Comparison of ENCODE assay signal across 8 cellular contexts in the genomic region with DNA sequence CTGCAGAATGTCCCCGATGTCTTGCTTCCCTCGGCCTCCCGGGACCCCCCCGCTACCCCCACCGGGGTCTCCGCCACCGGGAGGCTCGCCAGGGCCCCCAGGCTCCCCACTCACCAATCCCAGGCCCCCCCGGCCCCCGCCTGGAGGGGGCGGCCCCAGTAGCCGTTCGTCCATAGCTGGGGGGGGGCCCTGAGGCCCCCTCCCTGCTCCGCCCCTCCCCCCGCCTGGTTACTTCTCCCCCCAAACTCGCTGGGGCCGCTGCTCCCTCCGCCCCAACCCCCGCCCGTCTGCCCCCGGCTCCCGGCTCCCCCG. TPM values are rescaled to one million over a fixed set of nuclear protein-coding genes. Genes with fewer than 3 reads are reported as not detected.
DNase-seq lines count a peak whose midpoint lies in the region; ATAC-seq, FAIRE-seq and TF ChIP-seq lines count a peak whose summit lies in the region.

No MANE protein-coding gene starts in this region.

- POLR2A ChIA-PET in HepG2 (lab: Yijun Ruan, JAX) = interaction anchor here (1.0 to 7.1 kb wide), 6 partner anchors 11 to 782 kb away, joined by 4 to 127 read pairs (median 10); partner anchors contain the start of genes AGPAT1, ATF6B, FKBPL and HSPA1B

- DNase-seq in T-helper 1 cell (no peak), body of pancreas (no peak), HepG2 (ENCODE audit: low spot score) (no peak), testis (no peak), D341Med (ENCODE audit: low spot score) (no peak)
- no peak for DNase-seq in stimulated activated CD4-positive, alpha-beta T cell treated with anti-CD3 and anti-CD28 coated beads, Interleukin-4, amount 100 ng/mL, for 4 hours

- no peak for TF ChIP-seq EP300 in HepG2 (IDR thresholded peaks at IDR 0.05; ENCODE audit: low read depth in 2 of 2, low read length in 2 of 2)
- TF ChIP-seq EP300 in HepG2 (CRISPR knock-in tag; IDR thresholded peaks at IDR 0.05; ENCODE audit: borderline replicate concordance) = no peak

- peaks cover 0 to 2% of the 10 kb centered on the region in 2 donors for H3K36me3 ChIP-seq in body of pancreas (replicated peaks in 1 of 2; ENCODE audit: insufficient read depth in 1 of 2, low read depth in 2 of 2)
- H3K36me3 ChIP-seq in HepG2 (replicated peaks in 1 of 2; ENCODE audit: control insufficient read depth in 1 of 2, insufficient read depth in 2 of 2, low read length in 2 of 2) = peaks cover 7 to 19% of the 10 kb centered on the region in 2 experiments
- H3K36me3 ChIP-seq in testis (ENCODE audit: low read depth, missing control alignments) = no peaks in the 10 kb centered on the region

- no peaks in the 10 kb centered on the region for H3K9me3 Mint-ChIP-seq in T-helper 1 cell treated with Interleukin-12 subunit alpha and Interleukin-12 subunit beta and Interleukin-4 antibody, amounts not matched to agents 30 μg/mL and 1 μg/mL, for 36 hours

- no peaks in the 10 kb centered on the region for H4K20me1 ChIP-seq in HepG2 (ENCODE audit: insufficient read depth, low read length)

- peak overlapping the region; percentile 96 for H3K4me3 Mint-ChIP-seq in T-helper 1 cell treated with Interleukin-12 subunit alpha and Interleukin-12 subunit beta and Interleukin-4 antibody, amounts not matched to agents 30 μg/mL and 1 μg/mL, for 36 hours

- 0% methylated on average over 3 of the region's 23 CpGs; no CpG with 5 or more reads in 1 of the 2 donors for WGBS in body of pancreas, 2 donors
- under 1% methylated on average over 18 of the region's 23 CpGs for WGBS in HepG2 (ENCODE audit: low lambda C conversion rate)
- 0% methylated on average over 10 of the region's 23 CpGs; no CpG with 5 or more reads in 1 of the 2 donors for WGBS in testis, 2 donors

- peak overlapping the region; percentile 95 for H3K4me2 ChIP-seq in HepG2 (ENCODE audit: low read depth, low read length)

- TF ChIP-seq POLR2A in body of pancreas (IDR thresholded peaks at IDR 0.05) = no peak
- TF ChIP-seq POLR2A in HepG2 (IDR thresholded peaks at IDR 0.05; ENCODE audit: insufficient read depth in 1 of 2, low read depth in 2 of 2, low read length in 2 of 2) = no peak
- TF ChIP-seq POLR2A in testis (IDR thresholded peaks at IDR 0.05) = no peak

- in situ Hi-C loops in HepG2 (cut with HindIII; ENCODE audit: extremely low pct_ligation_motif_present, low pct_unique_long_range_greater_than_20kb) = loop anchor here (5.0 kb wide), 1 partner anchor 783 kb away; no protein-coding TSS in a partner anchor

- H3K27me3 ChIP-seq in body of pancreas = no peaks in the 10 kb centered on the region
- no peaks in the 10 kb centered on the region; a peak in 1 of 5 replicates for H3K27me3 ChIP-seq in HepG2 (ENCODE audit: control insufficient read depth in 1 of 2, insufficient read depth in 2 of 2, low read length in 2 of 2)
- H3K27me3 ChIP-seq in testis = no peaks in the 10 kb centered on the region

- H3K36me3 Mint-ChIP-seq in T-helper 1 cell treated with Interleukin-12 subunit alpha and Interleukin-12 subunit beta and Interleukin-4 antibody, amounts not matched to agents 30 μg/mL and 1 μg/mL, for 36 hours (ENCODE audit: low read depth) = peaks cover 52% of the 10 kb centered on the region

- peak overlapping the region; percentile 90 for H3K9ac ChIP-seq in HepG2 (ENCODE audit: insufficient read depth, low read depth, low read length)

- H2AFZ ChIP-seq in HepG2 (ENCODE audit: low read length) = no peak overlapping the region

- CTCF ChIA-PET in HepG2 (lab: Yijun Ruan, JAX; ENCODE audit: low intra/inter-chr PET ratio, low total read pairs) = no interaction called here

- peak overlapping the region; percentile 42 to 90 for H3K4me3 ChIP-seq in body of pancreas
- H3K4me3 ChIP-seq in HepG2 (replicated peaks in 1 of 3; ENCODE audit: insufficient read depth in 1 of 3, low read depth in 2 of 3, low read length in 3 of 3) = peak overlapping the region; percentile 74 to 93 (median 79)
- peak overlapping the region; percentile 73 to 93 for H3K4me3 ChIP-seq in testis

- no peak for FAIRE-seq in HepG2 (lab: Jason Lieb, UNC)

- H3K9me3 ChIP-seq in body of pancreas = no peaks in the 10 kb centered on the region
- H3K9me3 ChIP-seq in HepG2 (ENCODE audit: low read length) = no peaks in the 10 kb centered on the region
- H3K9me3 ChIP-seq in testis = no peaks in the 10 kb centered on the region

- TF ChIP-seq CTCF in body of pancreas (IDR thresholded peaks at IDR 0.05) = no peak
- no peak for TF ChIP-seq CTCF in HepG2 (CRISPR knock-in tag; IDR thresholded peaks at IDR 0.05)
- TF ChIP-seq CTCF in testis (IDR thresholded peaks at IDR 0.05) = no peak

- no peaks in the 10 kb centered on the region for H3K27me3 Mint-ChIP-seq in T-helper 1 cell treated with Interleukin-12 subunit alpha and Interleukin-12 subunit beta and Interleukin-4 antibody, amounts not matched to agents 30 μg/mL and 1 μg/mL, for 36 hours (ENCODE audit: low read depth)

- H3K27ac ChIP-seq in body of pancreas = peak overlapping the region; percentile 86 to 97 (median 89)
- H3K27ac ChIP-seq in HepG2 (ENCODE audit: extremely low read length, insufficient read depth, low read length) = peak overlapping the region; percentile 80
- H3K27ac ChIP-seq in testis = peak overlapping the region; percentile 98 to 99

- H3K27ac Mint-ChIP-seq in T-helper 1 cell treated with Interleukin-12 subunit alpha and Interleukin-12 subunit beta and Interleukin-4 antibody, amounts not matched to agents 30 μg/mL and 1 μg/mL, for 36 hours = peak overlapping the region; percentile 92

- TF ChIP-seq RAD21 in HepG2 (CRISPR knock-in tag; IDR thresholded peaks at IDR 0.05) = no peak

- peaks cover 44% of the 10 kb centered on the region for H3K4me1 Mint-ChIP-seq in T-helper 1 cell treated with Interleukin-12 subunit alpha and Interleukin-12 subunit beta and Interleukin-4 antibody, amounts not matched to agents 30 μg/mL and 1 μg/mL, for 36 hours (ENCODE audit: low read depth)

- intact Hi-C loops in body of pancreas (cut with DNase I) (no loop called here), HepG2 (cut with micrococcal nuclease; ENCODE audit: unreplicated experiment) (loop anchor here (1.0 kb wide), 1 partner anchor 11 kb away; the partner anchor contains the start of gene RNF5), testis (cut with DNase I; ENCODE audit: low total_unique reads) (no loop called here)

- H3K4me1 ChIP-seq in body of pancreas (peaks cover 36% of the 10 kb centered on the region), HepG2 (ENCODE audit: insufficient read depth, low read length) (peaks cover 41% of the 10 kb centered on the region), testis (peaks cover 35% of the 10 kb centered on the region)

- ATAC-seq in body of pancreas (no peak), HepG2 (no peak), HG03097 (IDR thresholded peaks at IDR 0.05; ENCODE audit: low FRiP score, unreplicated experiment) (no peak)

- BruUV-seq in HepG2 (replicated peaks; lab: Mats Ljungman, UMichigan) = no TSS peak

- H3K79me2 ChIP-seq in HepG2 (ENCODE audit: insufficient read depth, low read length) = peaks cover 15% of the 10 kb centered on the region

RNA-seq across cellular contexts. Expression of gene PBX2, which starts 0.3 kb away (rescaled TPM):
- total RNA-seq in body of pancreas = 10 to 100 TPM; 28.8 to 31.3 TPM
- 42.3 and 45.2 TPM in 2 replicates for total RNA-seq in HepG2 (2016; rRNA removed; fragmentation: Illumina TruSeq; extraction: Trizol)
- total RNA-seq in HepG2 (2016; cell fraction: cytosol; rRNA removed; fragmentation: Illumina TruSeq; extraction: Trizol; ENCODE audit: low read depth) = 12.1 and 13.1 TPM in 2 replicates
- 42.9 and 44.9 TPM in 2 replicates for total RNA-seq in HepG2 (2016; cell fraction: insoluble cytoplasmic fraction; rRNA removed; fragmentation: Illumina TruSeq; extraction: Trizol)
- 41.6 and 42.9 TPM in 2 replicates for total RNA-seq in HepG2 (2016; cell fraction: membrane; rRNA removed; fragmentation: Illumina TruSeq; extraction: Trizol)
- total RNA-seq in HepG2 (2016; cell fraction: nucleus; rRNA removed; fragmentation: Illumina TruSeq; extraction: Trizol) = 25.7 and 31.6 TPM in 2 replicates
- 77.8 and 102 TPM in 2 replicates for polyA plus RNA-seq in HepG2 (2011; rRNA removed)
- 64.6 and 73.5 TPM in 2 replicates for polyA plus RNA-seq in HepG2 (2011; cell fraction: cytosol; rRNA removed)
- 182 TPM in 2 replicates for polyA plus RNA-seq in HepG2 (2011; cell fraction: nucleus; rRNA removed)
- 59.3 and 64.5 TPM in 2 replicates for polyA plus RNA-seq in HepG2 (2012)
- 13.4 and 14.0 TPM in 2 replicates for polyA plus RNA-seq in HepG2 (2016; cell fraction: cytosol; fragmentation: Illumina TruSeq; extraction: Trizol; ENCODE audit: low read depth)
- 65.7 and 70.8 TPM in 2 replicates for polyA plus RNA-seq in HepG2 (2016; cell fraction: insoluble cytoplasmic fraction; fragmentation: Illumina TruSeq; extraction: Trizol; ENCODE audit: low read depth)
- polyA plus RNA-seq in HepG2 (2016; cell fraction: membrane; fragmentation: Illumina TruSeq; extraction: Trizol; ENCODE audit: low read depth) = 43.5 and 44.8 TPM in 2 replicates
- 91.8 and 101 TPM in 2 replicates for polyA plus RNA-seq in HepG2 (2016; cell fraction: nucleus; fragmentation: Illumina TruSeq; extraction: Trizol; ENCODE audit: insufficient read depth, low read depth)
- polyA minus RNA-seq in HepG2 (2011; rRNA and poly(A)+ RNA removed; ENCODE audit: low replicate concordance) = 42.4 and 74.2 TPM in 2 replicates
- polyA minus RNA-seq in HepG2 (2011; cell fraction: cytosol; rRNA and poly(A)+ RNA removed) = 34.8 and 36.8 TPM in 2 replicates
- 46.7 and 47.1 TPM in 2 replicates for polyA minus RNA-seq in HepG2 (2011; cell fraction: nucleus; rRNA and poly(A)+ RNA removed)
- 100 to 1,000 TPM in 1 of 2 donors, 10 to 100 TPM in 1; 97.9 to 111 TPM for total RNA-seq in testis
- polyA plus RNA-seq in testis (ENCODE audit: insufficient read depth, low read depth, low replicate concordance) = 65.0 TPM

RNA-seq across cellular contexts. Expression of gene GPSM3, which starts 2.7 kb away (rescaled TPM):
- total RNA-seq in body of pancreas (1 to 10 TPM; 1.3 to 6.0 TPM), HepG2 (2016; rRNA removed; fragmentation: Illumina TruSeq; extraction: Trizol) (0.18 and 0.27 TPM in 2 replicates), testis (1 to 10 TPM; 5.4 to 7.7 TPM)
- 0.44 and 0.81 TPM in 2 replicates for total RNA-seq in HepG2 (2016; cell fraction: cytosol; rRNA removed; fragmentation: Illumina TruSeq; extraction: Trizol; ENCODE audit: low read depth)
- total RNA-seq in HepG2 (2016; cell fraction: insoluble cytoplasmic fraction; rRNA removed; fragmentation: Illumina TruSeq; extraction: Trizol) = 0.22 and 0.37 TPM in 2 replicates
- total RNA-seq in HepG2 (2016; cell fraction: membrane; rRNA removed; fragmentation: Illumina TruSeq; extraction: Trizol) = 0.56 and 0.86 TPM in 2 replicates
- total RNA-seq in HepG2 (2016; cell fraction: nucleus; rRNA removed; fragmentation: Illumina TruSeq; extraction: Trizol) = 0.37 TPM in 1 of 2 replicates, not detected in the other
- polyA plus RNA-seq in HepG2 (2011; rRNA removed) (6.2 and 7.5 TPM in 2 replicates), testis (ENCODE audit: insufficient read depth, low read depth, low replicate concordance) (11.3 TPM)
- polyA plus RNA-seq in HepG2 (2011; cell fraction: cytosol; rRNA removed) = 4.7 and 5.8 TPM in 2 replicates
- polyA plus RNA-seq in HepG2 (2011; cell fraction: nucleus; rRNA removed) = 5.9 and 6.0 TPM in 2 replicates
- polyA plus RNA-seq in HepG2 (2012) = 3.3 and 4.1 TPM in 2 replicates
- polyA plus RNA-seq in HepG2 (2016; cell fraction: cytosol; fragmentation: Illumina TruSeq; extraction: Trizol; ENCODE audit: low read depth) = 0.46 and 0.87 TPM in 2 replicates
- 0.22 and 0.38 TPM in 2 replicates for polyA plus RNA-seq in HepG2 (2016; cell fraction: insoluble cytoplasmic fraction; fragmentation: Illumina TruSeq; extraction: Trizol; ENCODE audit: low read depth)
- 0.89 and 1.0 TPM in 2 replicates for polyA plus RNA-seq in HepG2 (2016; cell fraction: membrane; fragmentation: Illumina TruSeq; extraction: Trizol; ENCODE audit: low read depth)
- 0.45 and 0.55 TPM in 2 replicates for polyA plus RNA-seq in HepG2 (2016; cell fraction: nucleus; fragmentation: Illumina TruSeq; extraction: Trizol; ENCODE audit: insufficient read depth, low read depth)
- 0.42 and 2.7 TPM in 2 replicates for polyA minus RNA-seq in HepG2 (2011; rRNA and poly(A)+ RNA removed; ENCODE audit: low replicate concordance)
- polyA minus RNA-seq in HepG2 (2011; cell fraction: cytosol; rRNA and poly(A)+ RNA removed) = 1.2 and 1.7 TPM in 2 replicates
- polyA minus RNA-seq in HepG2 (2011; cell fraction: nucleus; rRNA and poly(A)+ RNA removed) = 1.3 and 1.9 TPM in 2 replicates

RNA-seq across cellular contexts. Expression of gene AGER, which starts 5.6 kb away (rescaled TPM):
- total RNA-seq in body of pancreas = 1 to 10 TPM; 3.0 to 4.9 TPM
- 0.41 and 1.9 TPM in 2 replicates for total RNA-seq in HepG2 (2016; rRNA removed; fragmentation: Illumina TruSeq; extraction: Trizol)
- total RNA-seq in HepG2 (2016; cell fraction: cytosol; rRNA removed; fragmentation: Illumina TruSeq; extraction: Trizol; ENCODE audit: low read depth) = 2.6 and 2.7 TPM in 2 replicates
- 0.62 and 1.6 TPM in 2 replicates for total RNA-seq in HepG2 (2016; cell fraction: insoluble cytoplasmic fraction; rRNA removed; fragmentation: Illumina TruSeq; extraction: Trizol)
- total RNA-seq in HepG2 (2016; cell fraction: membrane; rRNA removed; fragmentation: Illumina TruSeq; extraction: Trizol) = 1.0 and 1.2 TPM in 2 replicates
- total RNA-seq in HepG2 (2016; cell fraction: nucleus; rRNA removed; fragmentation: Illumina TruSeq; extraction: Trizol) = 2.8 and 4.0 TPM in 2 replicates
- 5.1 and 5.7 TPM in 2 replicates for polyA plus RNA-seq in HepG2 (2011; rRNA removed)
- 0.83 and 1.4 TPM in 2 replicates for polyA plus RNA-seq in HepG2 (2011; cell fraction: cytosol; rRNA removed)
- 50.1 and 67.3 TPM in 2 replicates for polyA plus RNA-seq in HepG2 (2011; cell fraction: nucleus; rRNA removed)
- 8.4 and 12.5 TPM in 2 replicates for polyA plus RNA-seq in HepG2 (2012)
- 1.2 and 1.8 TPM in 2 replicates for polyA plus RNA-seq in HepG2 (2016; cell fraction: cytosol; fragmentation: Illumina TruSeq; extraction: Trizol; ENCODE audit: low read depth)
- 0.76 and 1.1 TPM in 2 replicates for polyA plus RNA-seq in HepG2 (2016; cell fraction: insoluble cytoplasmic fraction; fragmentation: Illumina TruSeq; extraction: Trizol; ENCODE audit: low read depth)
- polyA plus RNA-seq in HepG2 (2016; cell fraction: membrane; fragmentation: Illumina TruSeq; extraction: Trizol; ENCODE audit: low read depth) = 1.5 and 1.9 TPM in 2 replicates
- 22.5 and 29.9 TPM in 2 replicates for polyA plus RNA-seq in HepG2 (2016; cell fraction: nucleus; fragmentation: Illumina TruSeq; extraction: Trizol; ENCODE audit: insufficient read depth, low read depth)
- 1.0 and 1.1 TPM in 2 replicates for polyA minus RNA-seq in HepG2 (2011; rRNA and poly(A)+ RNA removed; ENCODE audit: low replicate concordance)
- polyA minus RNA-seq in HepG2 (2011; cell fraction: cytosol; rRNA and poly(A)+ RNA removed) = not detected in 2 replicates
- polyA minus RNA-seq in HepG2 (2011; cell fraction: nucleus; rRNA and poly(A)+ RNA removed) = 5.3 and 9.2 TPM in 2 replicates
- total RNA-seq in testis = 1 to 10 TPM; 5.8 to 8.6 TPM
- 7.8 TPM for polyA plus RNA-seq in testis (ENCODE audit: insufficient read depth, low read depth, low replicate concordance)

RNA-seq across cellular contexts. Expression of gene RNF5, which starts 11.5 kb away (rescaled TPM):
- total RNA-seq in body of pancreas (10 to 100 TPM; 34.0 to 62.0 TPM), HepG2 (2016; rRNA removed; fragmentation: Illumina TruSeq; extraction: Trizol) (98.0 and 107 TPM in 2 replicates), testis (10 to 100 TPM; 76.1 to 79.0 TPM)
- 51.1 and 51.5 TPM in 2 replicates for total RNA-seq in HepG2 (2016; cell fraction: cytosol; rRNA removed; fragmentation: Illumina TruSeq; extraction: Trizol; ENCODE audit: low read depth)
- 100 and 113 TPM in 2 replicates for total RNA-seq in HepG2 (2016; cell fraction: insoluble cytoplasmic fraction; rRNA removed; fragmentation: Illumina TruSeq; extraction: Trizol)
- total RNA-seq in HepG2 (2016; cell fraction: membrane; rRNA removed; fragmentation: Illumina TruSeq; extraction: Trizol) = 81.3 and 84.1 TPM in 2 replicates
- 38.9 and 40.1 TPM in 2 replicates for total RNA-seq in HepG2 (2016; cell fraction: nucleus; rRNA removed; fragmentation: Illumina TruSeq; extraction: Trizol)
- polyA plus RNA-seq in HepG2 (2011; rRNA removed) (117 and 131 TPM in 2 replicates), testis (ENCODE audit: insufficient read depth, low read depth, low replicate concordance) (67.1 TPM)
- 180 and 181 TPM in 2 replicates for polyA plus RNA-seq in HepG2 (2011; cell fraction: cytosol; rRNA removed)
- 49.7 and 51.1 TPM in 2 replicates for polyA plus RNA-seq in HepG2 (2011; cell fraction: nucleus; rRNA removed)
- 124 and 133 TPM in 2 replicates for polyA plus RNA-seq in HepG2 (2012)
- 72.5 TPM in 2 replicates for polyA plus RNA-seq in HepG2 (2016; cell fraction: cytosol; fragmentation: Illumina TruSeq; extraction: Trizol; ENCODE audit: low read depth)
- 150 and 151 TPM in 2 replicates for polyA plus RNA-seq in HepG2 (2016; cell fraction: insoluble cytoplasmic fraction; fragmentation: Illumina TruSeq; extraction: Trizol; ENCODE audit: low read depth)
- polyA plus RNA-seq in HepG2 (2016; cell fraction: membrane; fragmentation: Illumina TruSeq; extraction: Trizol; ENCODE audit: low read depth) = 109 and 112 TPM in 2 replicates
- polyA plus RNA-seq in HepG2 (2016; cell fraction: nucleus; fragmentation: Illumina TruSeq; extraction: Trizol; ENCODE audit: insufficient read depth, low read depth) = 75.3 and 76.6 TPM in 2 replicates
- polyA minus RNA-seq in HepG2 (2011; rRNA and poly(A)+ RNA removed; ENCODE audit: low replicate concordance) = 64.0 and 99.2 TPM in 2 replicates
- 36.3 and 44.2 TPM in 2 replicates for polyA minus RNA-seq in HepG2 (2011; cell fraction: cytosol; rRNA and poly(A)+ RNA removed)
- polyA minus RNA-seq in HepG2 (2011; cell fraction: nucleus; rRNA and poly(A)+ RNA removed) = 16.9 and 18.9 TPM in 2 replicates

RNA-seq across cellular contexts. Expression of gene AGPAT1, which starts 13.8 kb away (rescaled TPM):
- total RNA-seq in body of pancreas = 10 to 100 TPM; 13.2 to 16.1 TPM
- total RNA-seq in HepG2 (2016; rRNA removed; fragmentation: Illumina TruSeq; extraction: Trizol) = 40.4 and 51.3 TPM in 2 replicates
- 81.2 and 93.6 TPM in 2 replicates for total RNA-seq in HepG2 (2016; cell fraction: cytosol; rRNA removed; fragmentation: Illumina TruSeq; extraction: Trizol; ENCODE audit: low read depth)
- 33.4 and 51.4 TPM in 2 replicates for total RNA-seq in HepG2 (2016; cell fraction: insoluble cytoplasmic fraction; rRNA removed; fragmentation: Illumina TruSeq; extraction: Trizol)
- 155 and 171 TPM in 2 replicates for total RNA-seq in HepG2 (2016; cell fraction: membrane; rRNA removed; fragmentation: Illumina TruSeq; extraction: Trizol)
- total RNA-seq in HepG2 (2016; cell fraction: nucleus; rRNA removed; fragmentation: Illumina TruSeq; extraction: Trizol) = 32.0 and 35.9 TPM in 2 replicates
- polyA plus RNA-seq in HepG2 (2011; rRNA removed) = 139 and 164 TPM in 2 replicates
- polyA plus RNA-seq in HepG2 (2011; cell fraction: cytosol; rRNA removed) = 172 and 177 TPM in 2 replicates
- polyA plus RNA-seq in HepG2 (2011; cell fraction: nucleus; rRNA removed) = 110 and 131 TPM in 2 replicates
- polyA plus RNA-seq in HepG2 (2012) = 90.8 and 93.8 TPM in 2 replicates
- 243 and 265 TPM in 2 replicates for polyA plus RNA-seq in HepG2 (2016; cell fraction: cytosol; fragmentation: Illumina TruSeq; extraction: Trizol; ENCODE audit: low read depth)
- 72.4 and 91.5 TPM in 2 replicates for polyA plus RNA-seq in HepG2 (2016; cell fraction: insoluble cytoplasmic fraction; fragmentation: Illumina TruSeq; extraction: Trizol; ENCODE audit: low read depth)
- polyA plus RNA-seq in HepG2 (2016; cell fraction: membrane; fragmentation: Illumina TruSeq; extraction: Trizol; ENCODE audit: low read depth) = 343 and 366 TPM in 2 replicates
- 92.4 and 99.1 TPM in 2 replicates for polyA plus RNA-seq in HepG2 (2016; cell fraction: nucleus; fragmentation: Illumina TruSeq; extraction: Trizol; ENCODE audit: insufficient read depth, low read depth)
- polyA minus RNA-seq in HepG2 (2011; rRNA and poly(A)+ RNA removed; ENCODE audit: low replicate concordance) = 171 and 334 TPM in 2 replicates
- 80.3 and 91.5 TPM in 2 replicates for polyA minus RNA-seq in HepG2 (2011; cell fraction: cytosol; rRNA and poly(A)+ RNA removed)
- 25.5 and 38.5 TPM in 2 replicates for polyA minus RNA-seq in HepG2 (2011; cell fraction: nucleus; rRNA and poly(A)+ RNA removed)
- 100 to 1,000 TPM; 107 to 115 TPM for total RNA-seq in testis
- polyA plus RNA-seq in testis (ENCODE audit: insufficient read depth, low read depth, low replicate concordance) = 158 TPM
